In the genomic region with DNA sequence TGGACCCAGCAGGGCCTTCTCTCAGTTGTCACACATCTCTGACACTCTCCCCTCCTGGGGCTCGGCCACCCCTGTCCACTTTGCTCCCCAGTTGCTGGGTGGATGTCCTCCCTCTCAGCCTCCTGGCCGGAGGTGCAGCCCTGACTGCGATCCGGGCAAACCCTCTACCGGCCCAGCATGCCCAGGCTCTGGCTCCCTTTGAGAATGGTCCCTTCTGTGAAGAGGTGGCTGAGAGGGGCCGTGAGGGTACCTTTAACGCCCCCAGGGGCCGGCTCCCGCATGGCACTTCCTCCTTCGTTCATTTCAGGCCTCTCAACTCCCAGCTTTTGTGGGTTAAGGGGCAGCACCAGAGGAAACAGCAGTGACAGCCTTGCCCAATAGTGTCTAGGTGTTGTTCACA, we compare ENCODE assay signal across 27 cellular contexts. TPM values are rescaled to one million over a fixed set of nuclear protein-coding genes. Genes with fewer than 3 reads are reported as not detected.
DNase-seq lines count a peak whose midpoint lies in the region; ATAC-seq and TF ChIP-seq lines count a peak whose summit lies in the region.
"Had no signal": no experiment of that assay in that cellular context is flagged by ENCODE, and none has a peak within 500 bp of the region (broad histone marks: within the 10 kb centered on the region; RNA-seq: fewer than 3 reads in every experiment).

No MANE protein-coding gene starts in this region.

- H3K79me2 ChIP-seq in trophoblast cell (ENCODE audit: control insufficient read depth, insufficient read depth, low read length, poor library complexity): no peaks in the 10 kb centered on the region

- H3K27me3 ChIP-seq in ascending aorta: no peaks in the 10 kb centered on the region
- no peaks in the 10 kb centered on the region for H3K27me3 ChIP-seq in trophoblast cell (ENCODE audit: insufficient read depth, low read length)
- H3K27me3 ChIP-seq: heart left ventricle, vagina had no signal

- H3K4me2 ChIP-seq in trophoblast cell (ENCODE audit: low read length): no peak overlapping the region

- intact Hi-C loops in ascending aorta (cut with DNase I): loop anchor here (2.0 to 5.0 kb wide), 6 partner anchors 25 to 1047 kb away; no protein-coding TSS in a partner anchor
- intact Hi-C loops in mucosa of descending colon (cut with DNase I, micrococcal nuclease): no loop called here

- no peak overlapping the region for H3K23ac ChIP-seq in trophoblast cell (ENCODE audit: low read length)

- no peak overlapping the region for H2AFZ ChIP-seq in trophoblast cell (ENCODE audit: insufficient read depth, low read length, poor library complexity)

- ATAC-seq in GM18858 (IDR thresholded peaks at IDR 0.05; ENCODE audit: unreplicated experiment): no peak
- ATAC-seq in mucosa of descending colon: no peak
- ATAC-seq: activated naive CD8-positive, alpha-beta T cell treated with anti-CD3 and anti-CD28 coated beads, Interleukin-2, amount 50 U/mL, for 24 hours; left colon had no signal

- no CpG with 5 or more reads among the region's 10 CpGs for WGBS in trophoblast cell (ENCODE audit: extremely low coverage, insufficient coverage, insufficient read length)

- H4K91ac ChIP-seq in trophoblast cell (ENCODE audit: low read depth, low read length): no peak overlapping the region

- DNase-seq in GM12864 (ENCODE audit: low read depth) (no peak), KBM-7 (peak; percentile 76), ascending aorta (ENCODE audit: low spot score in 2 of 2) (no peak), trophoblast cell (peak; percentile 76 to 80), mucosa of descending colon (no peak), kidney tubule cell (ENCODE audit: low spot score) (no peak)
- DNase-seq: activated B cell treated with CpG ODN at 0.5 μM for 24 hours; activated CD4-positive, alpha-beta T cell treated with anti-CD3 and anti-CD28 coated beads, Interleukin-2, amount 50 U/mL, for 48 hours; activated gamma-delta T cell; activated naive CD8-positive, alpha-beta T cell treated with anti-CD3 and anti-CD28 coated beads, Interleukin-2, amount 50 U/mL, for 24 hours; activated T-cell treated with anti-CD3 and anti-CD28 coated beads, Interleukin-2, amount 50 U/mL, for 1 hour; cerebellar nuclear complex; DMS 273 treated with DMSO at 0.1 percent for 48 hours; GOT3; heart left ventricle; KG1; left colon; NCI-H1092; NCI-H2029 treated with DMSO at 0.1 percent for 48 hours; NCI-H2227 treated with DMSO at 0.1 percent for 48 hours; small intestine; T-helper 9 cell had no signal

- H3K9me3 ChIP-seq in ascending aorta: no peaks in the 10 kb centered on the region
- H3K9me3 ChIP-seq in trophoblast cell (ENCODE audit: insufficient read depth, low read depth, low read length): no peaks in the 10 kb centered on the region
- H3K9me3 ChIP-seq in mucosa of descending colon: no peaks in the 10 kb centered on the region
- H3K9me3 ChIP-seq: heart left ventricle, vagina had no signal

- in situ Hi-C loops in KBM-7 (cut with MboI; ENCODE audit: low pct_unique_long_range_greater_than_20kb, low sequenced_read_pairs): no loop called here

- no peak overlapping the region for H3K4ac ChIP-seq in trophoblast cell (ENCODE audit: low read depth, low read length)

- H3K27ac ChIP-seq in ascending aorta (peak overlapping the region; percentile 7 to 14), trophoblast cell (ENCODE audit: low read depth, low read length) (no peak overlapping the region)
- H3K27ac ChIP-seq: heart left ventricle, vagina had no signal

- H3K9ac ChIP-seq in trophoblast cell (ENCODE audit: low read length): no peak overlapping the region

- no peaks in the 10 kb centered on the region for H3K36me3 ChIP-seq in ascending aorta
- no peaks in the 10 kb centered on the region for H3K36me3 ChIP-seq in trophoblast cell (ENCODE audit: control insufficient read depth in 1 of 2, insufficient read depth in 2 of 2, low read length in 2 of 2)
- no peaks in the 10 kb centered on the region for H3K36me3 ChIP-seq in mucosa of descending colon (ENCODE audit: low read depth)
- H3K36me3 ChIP-seq: heart left ventricle, vagina had no signal

- peak; percentile 7 for TF ChIP-seq CTCF in GM12864 (IDR thresholded peaks at IDR 0.05; ENCODE audit: low read depth, low read length, missing control alignments)
- no peak for TF ChIP-seq CTCF in ascending aorta (IDR thresholded peaks at IDR 0.05)
- no peak for TF ChIP-seq CTCF in mucosa of descending colon (IDR thresholded peaks at IDR 0.05)

- no peak overlapping the region for H3K14ac ChIP-seq in trophoblast cell (ENCODE audit: low read length)

- H3K4me1 ChIP-seq in ascending aorta (peaks cover 0 to 20% of the 10 kb centered on the region in 2 donors), trophoblast cell (ENCODE audit: control insufficient read depth in 1 of 2, insufficient read depth in 2 of 2, low read length in 2 of 2) (peaks cover 0 to 3% of the 10 kb centered on the region in 2 experiments), mucosa of descending colon (ENCODE audit: low read depth) (no peaks in the 10 kb centered on the region)
- H3K4me1 ChIP-seq: vagina had no signal

- H3K4me3 ChIP-seq in GM12864 (ENCODE audit: low read depth, low read length) (no peak overlapping the region), ascending aorta (no peak overlapping the region), trophoblast cell (ENCODE audit: low read depth, low read length) (no peak overlapping the region), mucosa of descending colon (no peak overlapping the region)
- H3K4me3 ChIP-seq: heart left ventricle, vagina had no signal

- H2BK12ac ChIP-seq in trophoblast cell (ENCODE audit: low read length): peak overlapping the region; percentile 47

- H3K79me1 ChIP-seq in trophoblast cell (ENCODE audit: low read length): no peaks in the 10 kb centered on the region

- no peak overlapping the region for H2AK5ac ChIP-seq in trophoblast cell (ENCODE audit: low read length)

- H2BK120ac ChIP-seq in trophoblast cell (ENCODE audit: insufficient read depth, low read length, poor library complexity): peak overlapping the region; percentile 23

- H4K12ac ChIP-seq in trophoblast cell (ENCODE audit: low read depth, low read length): no peak overlapping the region

- H4K8ac ChIP-seq in trophoblast cell (ENCODE audit: low read depth, low read length): no peak overlapping the region

- no peak overlapping the region for H3K18ac ChIP-seq in trophoblast cell (ENCODE audit: low read length)

- no peak overlapping the region for H2BK5ac ChIP-seq in trophoblast cell (ENCODE audit: low read depth, low read length, poor library complexity)

RNA-seq across cellular contexts. Expression of a gene that starts 33.2 kb away (rescaled TPM):
- total RNA-seq in ascending aorta (not detected), mucosa of descending colon (not detected)
- polyA plus RNA-seq in trophoblast cell (2013): 0.03 TPM in 2 replicates
- total RNA-seq: activated B cell treated with CpG ODN at 0.5 μM for 24 hours, fibroblast of villous mesenchyme, left colon, myocyte, omental fat pad, vagina had no signal

Comparison
In these comparisons a context has a peak if more than half of its experiments do, and no peak if none do; other contexts are left out.
1. DNase-seq: peak in KBM-7 (single experiment) and trophoblast cell (2 of 2); none in GM12864 (single experiment), ascending aorta (0 of 2), mucosa of descending colon (0 of 3) and kidney tubule cell (single experiment).